ENCODE assay signal across 8 cellular contexts in genomic region chr7:7176421-7177043, GRCh38. TPM values are rescaled to one million over a fixed set of nuclear protein-coding genes. Genes with fewer than 3 reads are reported as not detected.
A peak's percentile ranks its signal among the peaks of the same experiment; 100 is the strongest.
DNase-seq lines count a peak whose midpoint lies in the region; ATAC-seq and TF ChIP-seq lines count a peak whose summit lies in the region.

No MANE protein-coding gene starts in this region.

- H3K9ac ChIP-seq in HUES48 (ENCODE audit: low read depth, low read length): no peak overlapping the region

- H3K9me3 ChIP-seq in A673 (ENCODE audit: low read depth, low read length, poor library complexity, severe bottlenecking) (no peaks in the 10 kb centered on the region), HUES48 (ENCODE audit: control insufficient read depth, insufficient read depth, low read length) (no peaks in the 10 kb centered on the region)

- no peaks in the 10 kb centered on the region for H3K36me3 ChIP-seq in A673 (ENCODE audit: insufficient read depth, low read length, poor library complexity, severe bottlenecking)
- no peaks in the 10 kb centered on the region for H3K36me3 ChIP-seq in HUES48 (ENCODE audit: control insufficient read depth, insufficient read depth, low read length)

- CTCF ChIA-PET in A673 (lab: Charles Lee): interaction anchor here (0.9 kb wide), 1 partner anchor 248 kb away, joined by 3 read pairs; no protein-coding TSS in a partner anchor

- DNase-seq in A673 (ENCODE audit: low spot score): peak; percentile 67
- peak; percentile 85 for DNase-seq in amniotic epithelial cell (ENCODE audit: low read depth)
- peak; percentile 89 for DNase-seq in kidney tubule cell (ENCODE audit: low spot score)
- DNase-seq in SHP77 (lab: John Stamatoyannopoulos, UW): no peak
- DNase-seq in activated CD8-positive, alpha-beta memory T cell treated with anti-CD3 and anti-CD28 coated beads, Interleukin-2, amount 50 U/mL, for 4 hours: no peak
- no peak for DNase-seq in NCI-H187 treated with DMSO at 0.1 percent for 48 hours (lab: John Stamatoyannopoulos, UW)

- peaks cover 11% of the 10 kb centered on the region for H3K4me1 ChIP-seq in A673 (ENCODE audit: insufficient read depth, low read length, poor library complexity, severe bottlenecking)
- H3K4me1 ChIP-seq in HUES48 (ENCODE audit: control insufficient read depth, insufficient read depth, low read length): peaks cover 42% of the 10 kb centered on the region

- no peak overlapping the region for H3K27ac ChIP-seq in A673 (ENCODE audit: low read depth, low read length, poor library complexity, severe bottlenecking)
- peak overlapping the region; percentile 91 for H3K27ac ChIP-seq in HUES48 (ENCODE audit: low read depth, low read length)

- no peaks in the 10 kb centered on the region for H3K27me3 ChIP-seq in A673 (replicated peaks; ENCODE audit: insufficient read depth, low read depth, low read length, poor library complexity)
- no peaks in the 10 kb centered on the region for H3K27me3 ChIP-seq in HUES48 (ENCODE audit: control insufficient read depth, insufficient read depth, low read length)

- POLR2A ChIA-PET in A673 (lab: Charles Lee; ENCODE audit: low non-redundant PET): no interaction called here

- H3K4me3 ChIP-seq in A673 (ENCODE audit: low read depth, low read length, poor library complexity, severe bottlenecking) (no peak overlapping the region), HUES48 (ENCODE audit: low read depth, low read length) (no peak overlapping the region)

- no peak for TF ChIP-seq CTCF in A673 (conservative IDR thresholded peaks at IDR 0.05; ENCODE audit: low read depth, low read length)

- ATAC-seq in GM18873 (IDR thresholded peaks at IDR 0.05; ENCODE audit: low FRiP score, unreplicated experiment): no peak

- no TSS peak for BruUV-seq in A673 (replicated peaks; lab: Mats Ljungman, UMichigan)

- intact Hi-C loops in A673 (cut with micrococcal nuclease; ENCODE audit: unreplicated experiment): no loop called here

RNA-seq across cellular contexts. Expression of gene C1GALT1, which starts 5.8 kb away (rescaled TPM):
- 14.9 and 15.6 TPM in 2 replicates for total RNA-seq in A673 (2021)

Comparison
In these comparisons a context has a peak if more than half of its experiments do, and no peak if none do; other contexts are left out.
1. DNase-seq: peak in A673 (single experiment), amniotic epithelial cell (single experiment) and kidney tubule cell (single experiment); none in SHP77 (0 of 2), activated CD8-positive, alpha-beta memory T cell treated with anti-CD3 and anti-CD28 coated beads, Interleukin-2, amount 50 U/mL, for 4 hours (single experiment) and NCI-H187 treated with DMSO at 0.1 percent for 48 hours (single experiment).